ENCODE assay signal across 8 cellular contexts in the genomic region with DNA sequence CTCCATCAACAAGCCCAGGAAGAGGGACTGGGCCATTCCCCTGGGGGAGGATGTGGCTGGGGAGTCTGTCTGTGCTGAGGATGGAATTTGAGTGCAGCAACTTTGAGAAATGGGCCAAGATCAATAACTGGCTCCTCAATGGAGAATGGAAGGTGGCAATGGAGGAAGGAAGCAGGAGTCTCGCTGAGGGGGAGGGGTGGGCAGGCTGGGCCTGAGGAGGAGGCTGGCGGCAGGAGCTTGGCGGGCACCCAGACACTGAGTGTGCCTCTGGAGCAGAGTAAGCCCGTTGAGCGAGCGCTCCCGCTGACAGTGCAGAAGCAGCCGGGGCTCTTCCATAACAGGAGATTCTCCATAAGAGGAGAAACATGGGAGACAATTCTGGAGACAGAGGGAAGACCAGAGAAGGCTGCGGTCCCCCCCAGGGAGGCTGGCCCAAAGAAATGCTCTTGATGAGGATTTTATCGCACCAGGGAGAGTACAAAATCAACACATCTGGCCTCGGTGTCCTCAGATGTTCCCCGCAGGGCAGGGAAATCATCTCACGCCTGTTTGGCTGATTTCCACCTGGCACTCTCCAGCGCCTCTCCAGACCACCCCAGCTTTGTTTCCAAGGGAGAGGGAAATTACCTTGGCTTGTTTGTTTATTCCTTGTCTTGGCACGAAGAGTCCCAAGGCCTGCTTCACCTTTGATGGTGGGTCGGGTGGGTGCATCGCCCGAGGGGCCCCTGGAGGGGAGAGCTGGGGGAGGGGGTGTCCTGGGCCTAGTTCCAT. TPM values are rescaled to one million over a fixed set of nuclear protein-coding genes. Genes with fewer than 3 reads are reported as not detected.
DNase-seq lines count a peak whose midpoint lies in the region; ATAC-seq and TF ChIP-seq lines count a peak whose summit lies in the region.

No MANE protein-coding gene starts in this region.

- no peaks in the 10 kb centered on the region for H3K9me3 ChIP-seq in parathyroid adenoma (ENCODE audit: control insufficient read depth, low read length)

- ATAC-seq in GM21515 (IDR thresholded peaks at IDR 0.05; ENCODE audit: unreplicated experiment) = no peak

- peak overlapping the region; percentile 87 for H2AFZ ChIP-seq in parathyroid adenoma

- H3K4me3 ChIP-seq in fibroblast of the aortic adventitia (ENCODE audit: low read depth, low read length) = no peak overlapping the region
- peak overlapping the region; percentile 15 for H3K4me3 ChIP-seq in parathyroid adenoma (ENCODE audit: low read depth, low read length)

- peak overlapping the region; percentile 60 for H3K4me2 ChIP-seq in parathyroid adenoma (ENCODE audit: low read length)

- TF ChIP-seq POLR2A in erythroblast (IDR thresholded peaks at IDR 0.05; ENCODE audit: low read length) = no peak

- H3K27me3 ChIP-seq in parathyroid adenoma (ENCODE audit: control insufficient read depth, insufficient read depth, low read length) = no peaks in the 10 kb centered on the region

- H3K79me2 ChIP-seq in parathyroid adenoma = no peaks in the 10 kb centered on the region

- H3K27ac ChIP-seq in parathyroid adenoma = peak overlapping the region; percentile 86

- peaks cover 16% of the 10 kb centered on the region for H3K4me1 ChIP-seq in parathyroid adenoma

- no peak overlapping the region for H3K9ac ChIP-seq in parathyroid adenoma

- TF ChIP-seq CTCF in fibroblast of the aortic adventitia (IDR thresholded peaks at IDR 0.05; ENCODE audit: insufficient read depth, low read length) = no peak
- TF ChIP-seq CTCF in parathyroid adenoma (IDR thresholded peaks at IDR 0.05) = no peak

- DNase-seq in DMS53 (lab: John Stamatoyannopoulos, UW) (peak; percentile 53), NCI-H510A (lab: John Stamatoyannopoulos, UW) (peak; percentile 56), fibroblast of the aortic adventitia (ENCODE audit: low read depth) (peak; percentile 72), erythroblast (lab: John Stamatoyannopoulos, UW) (no peak), T-helper 9 cell (no peak), NAMALWA (ENCODE audit: low spot score) (no peak)

- no peaks in the 10 kb centered on the region for H3K36me3 ChIP-seq in parathyroid adenoma (ENCODE audit: control insufficient read depth, insufficient read depth, low read length)

RNA-seq across cellular contexts. Expression of gene MMP15, which starts 2.8 kb away (rescaled TPM):
- total RNA-seq in fibroblast of the aortic adventitia (ENCODE audit: low replicate concordance) = 1.3 and 2.4 TPM in 2 replicates

RNA-seq across cellular contexts. Expression of gene USB1, which starts 21.6 kb away (rescaled TPM):
- total RNA-seq in fibroblast of the aortic adventitia (ENCODE audit: low replicate concordance) = 7.0 and 15.8 TPM in 2 replicates

RNA-seq across cellular contexts. Expression of gene ZNF319, which starts 22.3 kb away (rescaled TPM):
- total RNA-seq in fibroblast of the aortic adventitia (ENCODE audit: low replicate concordance) = 2.3 and 4.8 TPM in 2 replicates

RNA-seq across cellular contexts. Expression of gene CNGB1, which starts 51.9 kb away (rescaled TPM):
- not detected in 2 replicates for total RNA-seq in fibroblast of the aortic adventitia (ENCODE audit: low replicate concordance)

Comparison
In these comparisons a context has a peak if more than half of its experiments do, and no peak if none do; other contexts are left out.
1. DNase-seq: peak in DMS53 (single experiment), NCI-H510A (single experiment) and fibroblast of the aortic adventitia (single experiment); none in erythroblast (0 of 2), T-helper 9 cell (single experiment) and NAMALWA (single experiment).